Comparison of ENCODE assay signal across 12 cellular contexts in the genomic region with DNA sequence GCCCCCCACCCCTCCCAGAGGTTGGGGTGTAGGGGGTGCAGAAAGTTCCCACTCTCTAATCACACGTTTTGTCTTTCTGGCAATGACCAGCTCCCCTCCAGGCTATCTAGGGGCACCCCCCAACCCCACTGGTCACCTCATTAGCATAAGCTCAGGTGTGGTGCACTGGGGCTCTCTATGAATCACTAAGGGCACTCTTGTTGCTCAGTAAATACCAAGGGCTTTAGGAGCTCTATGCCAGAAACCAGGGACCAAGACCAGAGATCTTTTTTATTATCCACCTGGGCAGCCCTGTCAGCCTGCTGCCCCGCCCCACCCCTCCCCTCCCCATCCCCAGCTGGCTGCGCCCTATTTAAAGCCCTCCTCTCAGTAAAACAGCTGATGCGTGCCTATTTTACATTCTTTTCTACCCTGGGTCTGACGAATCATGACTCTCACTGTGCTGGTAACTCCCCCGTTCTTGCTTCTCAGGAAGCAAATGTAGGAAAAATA. TPM values are rescaled to one million over a fixed set of nuclear protein-coding genes. Genes with fewer than 3 reads are reported as not detected.
DNase-seq lines count a peak whose midpoint lies in the region; ATAC-seq lines count a peak whose summit lies in the region.
"Had no signal": no experiment of that assay in that cellular context is flagged by ENCODE, and none has a peak within 500 bp of the region (broad histone marks: within the 10 kb centered on the region; RNA-seq: fewer than 3 reads in every experiment).

No MANE protein-coding gene starts in this region.

- DNase-seq in activated CD4-positive, alpha-beta T cell treated with anti-CD3 and anti-CD28 coated beads, Interleukin-2, amount 10 ng/mL, durations not matched to agents 7 days and 5 days: no peak
- no peak for DNase-seq in activated CD4-positive, alpha-beta T cell treated with anti-CD3 and anti-CD28 coated beads, Interleukin-2, amount 50 U/mL, for 4 hours
- no peak for DNase-seq in activated CD4-positive, alpha-beta memory T cell treated with anti-CD3 and anti-CD28 coated beads, Interleukin-2, amount 10 ng/mL, durations not matched to agents 7 days and 5 days
- DNase-seq in germinal center (ENCODE audit: low spot score) (peak; percentile 49), NCI-H2029 (lab: John Stamatoyannopoulos, UW) (no peak)
- DNase-seq: HCEC 1CT; left lung; stimulated activated CD4-positive, alpha-beta T cell treated with anti-CD3 and anti-CD28 coated beads, Interleukin-15, amount 100 ng/mL, for 24 hours; transverse colon had no signal

- H3K36me3 Mint-ChIP-seq in activated CD4-positive, alpha-beta T cell treated with anti-CD3 and anti-CD28 coated beads, Interleukin-2, amount 10 ng/mL, durations not matched to agents 7 days and 5 days (ENCODE audit: low read depth): peaks cover 70% of the 10 kb centered on the region
- peaks cover 67% of the 10 kb centered on the region for H3K36me3 Mint-ChIP-seq in activated CD4-positive, alpha-beta memory T cell treated with anti-CD3 and anti-CD28 coated beads, Interleukin-2, amount 10 ng/mL, durations not matched to agents 7 days and 5 days (ENCODE audit: low read depth)
- peaks cover 68% of the 10 kb centered on the region for H3K36me3 Mint-ChIP-seq in stimulated activated memory B cell treated with anti-CD40 and anti-IgM and Interleukin-4, amounts not matched to agents 10 μg/mL and 1 μg/mL and 100 μg/mL, for 72 hours

- no peak overlapping the region for H3K4me3 Mint-ChIP-seq in activated CD4-positive, alpha-beta T cell treated with anti-CD3 and anti-CD28 coated beads, Interleukin-2, amount 10 ng/mL, durations not matched to agents 7 days and 5 days
- H3K4me3 Mint-ChIP-seq in activated CD4-positive, alpha-beta memory T cell treated with anti-CD3 and anti-CD28 coated beads, Interleukin-2, amount 10 ng/mL, durations not matched to agents 7 days and 5 days: no peak overlapping the region
- no peak overlapping the region for H3K4me3 Mint-ChIP-seq in stimulated activated memory B cell treated with anti-CD40 and anti-IgM and Interleukin-4, amounts not matched to agents 10 μg/mL and 1 μg/mL and 100 μg/mL, for 72 hours

- ATAC-seq in stimulated activated memory B cell treated with anti-CD40 and anti-IgM and Interleukin-4, amounts not matched to agents 10 μg/mL and 1 μg/mL and 100 μg/mL, for 72 hours: peak; percentile 60
- no peak for ATAC-seq in GM19467 (IDR thresholded peaks at IDR 0.05; ENCODE audit: unreplicated experiment)
- ATAC-seq in GM18873 (IDR thresholded peaks at IDR 0.05; ENCODE audit: low FRiP score, unreplicated experiment): no peak
- ATAC-seq: left lung had no signal

- POLR2A ChIA-PET in activated CD4-positive, alpha-beta T cell treated with anti-CD3 and anti-CD28 coated beads, Interleukin-2, amount 10 ng/mL, durations not matched to agents 7 days and 5 days (lab: Charles Lee): interaction anchor here (0.6 to 0.7 kb wide), 2 partner anchors 18 to 413 kb away, joined by 3 to 4 read pairs; no protein-coding TSS in a partner anchor
- POLR2A ChIA-PET in activated CD4-positive, alpha-beta memory T cell treated with anti-CD3 and anti-CD28 coated beads, Interleukin-2, amount 10 ng/mL, durations not matched to agents 7 days and 5 days (lab: Charles Lee): interaction anchor here (0.7 to 3.3 kb wide), 8 partner anchors 9 to 30 kb away, joined by 3 to 18 read pairs (median 4); no protein-coding TSS in a partner anchor

- CTCF ChIA-PET in activated CD4-positive, alpha-beta T cell treated with anti-CD3 and anti-CD28 coated beads, Interleukin-2, amount 10 ng/mL, durations not matched to agents 7 days and 5 days (lab: Charles Lee): interaction anchor here (1.0 to 2.7 kb wide), 7 partner anchors 9 to 89 kb away, joined by 3 to 13 read pairs (median 4); no protein-coding TSS in a partner anchor
- CTCF ChIA-PET in activated CD4-positive, alpha-beta memory T cell treated with anti-CD3 and anti-CD28 coated beads, Interleukin-2, amount 10 ng/mL, durations not matched to agents 7 days and 5 days (lab: Charles Lee): interaction anchor here (0.7 to 1.6 kb wide), 5 partner anchors 15 to 23 kb away, joined by 3 to 4 read pairs (median 3); no protein-coding TSS in a partner anchor

- no peaks in the 10 kb centered on the region for H3K27me3 Mint-ChIP-seq in activated CD4-positive, alpha-beta T cell treated with anti-CD3 and anti-CD28 coated beads, Interleukin-2, amount 10 ng/mL, durations not matched to agents 7 days and 5 days
- no peaks in the 10 kb centered on the region for H3K27me3 Mint-ChIP-seq in activated CD4-positive, alpha-beta memory T cell treated with anti-CD3 and anti-CD28 coated beads, Interleukin-2, amount 10 ng/mL, durations not matched to agents 7 days and 5 days
- no peaks in the 10 kb centered on the region for H3K27me3 Mint-ChIP-seq in stimulated activated memory B cell treated with anti-CD40 and anti-IgM and Interleukin-4, amounts not matched to agents 10 μg/mL and 1 μg/mL and 100 μg/mL, for 72 hours

- no peaks in the 10 kb centered on the region for H3K9me3 Mint-ChIP-seq in activated CD4-positive, alpha-beta T cell treated with anti-CD3 and anti-CD28 coated beads, Interleukin-2, amount 10 ng/mL, durations not matched to agents 7 days and 5 days
- no peaks in the 10 kb centered on the region for H3K9me3 Mint-ChIP-seq in activated CD4-positive, alpha-beta memory T cell treated with anti-CD3 and anti-CD28 coated beads, Interleukin-2, amount 10 ng/mL, durations not matched to agents 7 days and 5 days
- no peaks in the 10 kb centered on the region for H3K9me3 Mint-ChIP-seq in stimulated activated memory B cell treated with anti-CD40 and anti-IgM and Interleukin-4, amounts not matched to agents 10 μg/mL and 1 μg/mL and 100 μg/mL, for 72 hours

- peak overlapping the region; percentile 80 for H3K27ac Mint-ChIP-seq in activated CD4-positive, alpha-beta T cell treated with anti-CD3 and anti-CD28 coated beads, Interleukin-2, amount 10 ng/mL, durations not matched to agents 7 days and 5 days
- H3K27ac Mint-ChIP-seq in activated CD4-positive, alpha-beta memory T cell treated with anti-CD3 and anti-CD28 coated beads, Interleukin-2, amount 10 ng/mL, durations not matched to agents 7 days and 5 days: peak overlapping the region; percentile 76
- peak overlapping the region; percentile 77 for H3K27ac Mint-ChIP-seq in stimulated activated memory B cell treated with anti-CD40 and anti-IgM and Interleukin-4, amounts not matched to agents 10 μg/mL and 1 μg/mL and 100 μg/mL, for 72 hours

- H3K4me1 Mint-ChIP-seq in activated CD4-positive, alpha-beta T cell treated with anti-CD3 and anti-CD28 coated beads, Interleukin-2, amount 10 ng/mL, durations not matched to agents 7 days and 5 days: peaks cover 96% of the 10 kb centered on the region
- peaks cover 95% of the 10 kb centered on the region for H3K4me1 Mint-ChIP-seq in activated CD4-positive, alpha-beta memory T cell treated with anti-CD3 and anti-CD28 coated beads, Interleukin-2, amount 10 ng/mL, durations not matched to agents 7 days and 5 days
- peaks cover 89% of the 10 kb centered on the region for H3K4me1 Mint-ChIP-seq in stimulated activated memory B cell treated with anti-CD40 and anti-IgM and Interleukin-4, amounts not matched to agents 10 μg/mL and 1 μg/mL and 100 μg/mL, for 72 hours

RNA-seq across cellular contexts. Expression of gene NCK2, which starts 24.3 kb away (rescaled TPM):
- 10 to 100 TPM; 73.3 to 84.1 TPM for total RNA-seq in activated CD4-positive, alpha-beta T cell treated with anti-CD3 and anti-CD28 coated beads, Interleukin-2, amount 10 ng/mL, durations not matched to agents 7 days and 5 days
- 10 to 100 TPM; 70.8 to 75.9 TPM for total RNA-seq in activated CD4-positive, alpha-beta memory T cell treated with anti-CD3 and anti-CD28 coated beads, Interleukin-2, amount 10 ng/mL, durations not matched to agents 7 days and 5 days
